ENCODE assay signal across 1 cellular context in the genomic region with DNA sequence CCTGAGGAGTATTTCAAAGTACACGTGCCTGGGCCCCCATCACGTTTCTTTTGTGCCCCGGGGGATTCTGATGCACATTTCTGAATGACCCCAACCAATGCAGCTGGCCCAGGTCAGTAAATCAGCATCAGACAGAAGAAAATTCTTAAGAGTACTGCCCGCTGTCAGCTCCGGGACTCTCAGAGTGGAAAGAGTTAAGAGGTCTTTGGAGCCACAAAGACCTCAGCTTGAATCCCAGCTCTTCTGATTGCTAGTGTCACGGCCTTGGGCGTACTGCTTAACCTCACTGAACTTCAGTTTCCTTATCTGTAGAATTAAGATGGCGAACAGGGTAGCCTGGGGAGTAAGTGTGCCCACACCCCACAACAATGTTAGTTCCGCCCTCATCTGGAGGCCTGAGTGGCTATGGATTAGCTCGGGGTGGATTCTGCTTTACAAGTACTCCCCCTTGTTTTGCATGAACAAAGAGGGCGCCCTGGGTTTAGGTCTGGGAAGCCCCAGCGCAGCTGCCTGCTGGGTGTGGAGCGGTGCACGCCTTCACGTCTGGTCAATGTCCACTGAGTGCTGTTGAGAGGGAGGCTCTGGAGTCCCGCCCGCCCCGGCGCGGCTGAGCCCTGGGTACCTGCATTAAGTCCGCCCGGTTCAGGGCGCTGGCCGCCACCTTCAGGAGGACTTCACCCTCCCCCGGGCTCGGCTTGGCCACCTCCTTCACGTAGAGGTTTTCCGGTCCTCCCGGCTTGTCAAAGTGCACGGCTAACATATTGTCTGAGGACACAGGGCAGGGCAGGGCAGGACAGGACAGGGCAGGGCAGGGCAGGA.
A peak's percentile ranks its signal among the peaks of the same experiment; 100 is the strongest.
TF ChIP-seq lines count a peak whose summit lies in the region.

No MANE protein-coding gene starts in this region.

TF ChIP-seq in K562, 482 proteins besides CTCF, POLR2A, EP300 and RAD21 (continues in another document):
- TF ChIP-seq TSC22D4 (tag; IDR thresholded peaks at IDR 0.05) (no peak), RBM34 (IDR thresholded peaks at IDR 0.05; ENCODE audit: borderline replicate concordance, insufficient read depth, low read length) (no peak), TEAD1 (CRISPR knock-in tag; IDR thresholded peaks at IDR 0.05) (0 out of 4 replicates have a peak, but pooled peaks of 1 of the 2 experiments have one; percentile 75), TOE1 (IDR thresholded peaks at IDR 0.05; ENCODE audit: borderline replicate concordance) (no peak), TOE1 (CRISPR knock-in tag; IDR thresholded peaks at IDR 0.05; ENCODE audit: borderline replicate concordance, low read depth) (no peak), ZBTB8A (IDR thresholded peaks at IDR 0.05; ENCODE audit: partially characterized antibody) (no peak), FOXM1 (IDR thresholded peaks at IDR 0.05; ENCODE audit: low read depth) (no peak), FOXM1 (CRISPR knock-in tag; IDR thresholded peaks at IDR 0.05; ENCODE audit: low read depth) (no peak), ZBTB1 (CRISPR knock-in tag; IDR thresholded peaks at IDR 0.05; ENCODE audit: borderline replicate concordance, low read depth) (peak; percentile 84; the same call in 1 of the 2 replicates), ZFP30 (CRISPR knock-in tag; IDR thresholded peaks at IDR 0.05; ENCODE audit: borderline replicate concordance) (no peak), CAMTA2 (CRISPR knock-in tag; conservative IDR thresholded peaks at IDR 0.05) (no peak), TRIM24 (IDR thresholded peaks at IDR 0.05) (no peak), ADNP (tag; IDR thresholded peaks at IDR 0.05) (no peak), SOX6 (IDR thresholded peaks at IDR 0.05) (peak; percentile 71), PURB (CRISPR knock-in tag; IDR thresholded peaks at IDR 0.05; ENCODE audit: low read depth) (0 out of 2 replicates have a peak, but pooled peaks have one; percentile 72), TEAD4 (IDR thresholded peaks at IDR 0.05; ENCODE audit: low read length) (peak; percentile 36), TEAD4 (CRISPR knock-in tag; IDR thresholded peaks at IDR 0.05; ENCODE audit: borderline replicate concordance) (no peak), BCOR (IDR thresholded peaks at IDR 0.05) (peak; percentile 7; the same call in 1 of the 2 replicates), HCFC1 (IDR thresholded peaks at IDR 0.05; ENCODE audit: low read depth, low read length) (no peak; the same call in 1 of the 2 replicates), NCOA1 (IDR thresholded peaks at IDR 0.05; ENCODE audit: low read depth) (no peak), OTX1 (CRISPR knock-in tag; IDR thresholded peaks at IDR 0.05) (no peak), ZNF79 (CRISPR knock-in tag; IDR thresholded peaks at IDR 0.05; ENCODE audit: low read depth) (no peak), ZNF766 (CRISPR knock-in tag; conservative IDR thresholded peaks at IDR 0.05) (peak; percentile 45; the same call in 1 of the 2 replicates), SIN3A (IDR thresholded peaks at IDR 0.05; ENCODE audit: borderline replicate concordance in 2 of 2, control insufficient read depth in 1 of 2, low read depth in 2 of 2, low read length in 2 of 2) (0 out of 4 replicates have a peak, but pooled peaks of 1 of the 2 experiments have one; percentile 3), MYC (IDR thresholded peaks at IDR 0.05; ENCODE audit: low read depth, low read length) (peak; percentile 52), MYC (CRISPR knock-in tag; IDR thresholded peaks at IDR 0.05; ENCODE audit: borderline replicate concordance, low read depth) (0 out of 2 replicates have a peak, but pooled peaks have one; percentile 46), PHB (CRISPR knock-in tag; IDR thresholded peaks at IDR 0.05) (no peak), ELF4 (CRISPR knock-in tag; IDR thresholded peaks at IDR 0.05) (no peak)
- TF ChIP-seq, protein P1, sequence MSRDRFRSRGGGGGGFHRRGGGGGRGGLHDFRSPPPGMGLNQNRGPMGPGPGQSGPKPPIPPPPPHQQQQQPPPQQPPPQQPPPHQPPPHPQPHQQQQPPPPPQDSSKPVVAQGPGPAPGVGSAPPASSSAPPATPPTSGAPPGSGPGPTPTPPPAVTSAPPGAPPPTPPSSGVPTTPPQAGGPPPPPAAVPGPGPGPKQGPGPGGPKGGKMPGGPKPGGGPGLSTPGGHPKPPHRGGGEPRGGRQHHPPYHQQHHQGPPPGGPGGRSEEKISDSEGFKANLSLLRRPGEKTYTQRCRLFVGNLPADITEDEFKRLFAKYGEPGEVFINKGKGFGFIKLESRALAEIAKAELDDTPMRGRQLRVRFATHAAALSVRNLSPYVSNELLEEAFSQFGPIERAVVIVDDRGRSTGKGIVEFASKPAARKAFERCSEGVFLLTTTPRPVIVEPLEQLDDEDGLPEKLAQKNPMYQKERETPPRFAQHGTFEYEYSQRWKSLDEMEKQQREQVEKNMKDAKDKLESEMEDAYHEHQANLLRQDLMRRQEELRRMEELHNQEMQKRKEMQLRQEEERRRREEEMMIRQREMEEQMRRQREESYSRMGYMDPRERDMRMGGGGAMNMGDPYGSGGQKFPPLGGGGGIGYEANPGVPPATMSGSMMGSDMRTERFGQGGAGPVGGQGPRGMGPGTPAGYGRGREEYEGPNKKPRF (IDR thresholded peaks at IDR 0.05; ENCODE audit: low read depth, low read length) = no peak
- TF ChIP-seq, protein P2, sequence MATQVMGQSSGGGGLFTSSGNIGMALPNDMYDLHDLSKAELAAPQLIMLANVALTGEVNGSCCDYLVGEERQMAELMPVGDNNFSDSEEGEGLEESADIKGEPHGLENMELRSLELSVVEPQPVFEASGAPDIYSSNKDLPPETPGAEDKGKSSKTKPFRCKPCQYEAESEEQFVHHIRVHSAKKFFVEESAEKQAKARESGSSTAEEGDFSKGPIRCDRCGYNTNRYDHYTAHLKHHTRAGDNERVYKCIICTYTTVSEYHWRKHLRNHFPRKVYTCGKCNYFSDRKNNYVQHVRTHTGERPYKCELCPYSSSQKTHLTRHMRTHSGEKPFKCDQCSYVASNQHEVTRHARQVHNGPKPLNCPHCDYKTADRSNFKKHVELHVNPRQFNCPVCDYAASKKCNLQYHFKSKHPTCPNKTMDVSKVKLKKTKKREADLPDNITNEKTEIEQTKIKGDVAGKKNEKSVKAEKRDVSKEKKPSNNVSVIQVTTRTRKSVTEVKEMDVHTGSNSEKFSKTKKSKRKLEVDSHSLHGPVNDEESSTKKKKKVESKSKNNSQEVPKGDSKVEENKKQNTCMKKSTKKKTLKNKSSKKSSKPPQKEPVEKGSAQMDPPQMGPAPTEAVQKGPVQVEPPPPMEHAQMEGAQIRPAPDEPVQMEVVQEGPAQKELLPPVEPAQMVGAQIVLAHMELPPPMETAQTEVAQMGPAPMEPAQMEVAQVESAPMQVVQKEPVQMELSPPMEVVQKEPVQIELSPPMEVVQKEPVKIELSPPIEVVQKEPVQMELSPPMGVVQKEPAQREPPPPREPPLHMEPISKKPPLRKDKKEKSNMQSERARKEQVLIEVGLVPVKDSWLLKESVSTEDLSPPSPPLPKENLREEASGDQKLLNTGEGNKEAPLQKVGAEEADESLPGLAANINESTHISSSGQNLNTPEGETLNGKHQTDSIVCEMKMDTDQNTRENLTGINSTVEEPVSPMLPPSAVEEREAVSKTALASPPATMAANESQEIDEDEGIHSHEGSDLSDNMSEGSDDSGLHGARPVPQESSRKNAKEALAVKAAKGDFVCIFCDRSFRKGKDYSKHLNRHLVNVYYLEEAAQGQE (CRISPR knock-in tag; IDR thresholded peaks at IDR 0.05; ENCODE audit: low read depth) = no peak
- TF ChIP-seq, protein P3, sequence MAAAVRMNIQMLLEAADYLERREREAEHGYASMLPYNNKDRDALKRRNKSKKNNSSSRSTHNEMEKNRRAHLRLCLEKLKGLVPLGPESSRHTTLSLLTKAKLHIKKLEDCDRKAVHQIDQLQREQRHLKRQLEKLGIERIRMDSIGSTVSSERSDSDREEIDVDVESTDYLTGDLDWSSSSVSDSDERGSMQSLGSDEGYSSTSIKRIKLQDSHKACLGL (CRISPR knock-in tag; IDR thresholded peaks at IDR 0.05; ENCODE audit: borderline replicate concordance, poor library complexity, severe bottlenecking) = no peak
- TF ChIP-seq, protein P4, sequence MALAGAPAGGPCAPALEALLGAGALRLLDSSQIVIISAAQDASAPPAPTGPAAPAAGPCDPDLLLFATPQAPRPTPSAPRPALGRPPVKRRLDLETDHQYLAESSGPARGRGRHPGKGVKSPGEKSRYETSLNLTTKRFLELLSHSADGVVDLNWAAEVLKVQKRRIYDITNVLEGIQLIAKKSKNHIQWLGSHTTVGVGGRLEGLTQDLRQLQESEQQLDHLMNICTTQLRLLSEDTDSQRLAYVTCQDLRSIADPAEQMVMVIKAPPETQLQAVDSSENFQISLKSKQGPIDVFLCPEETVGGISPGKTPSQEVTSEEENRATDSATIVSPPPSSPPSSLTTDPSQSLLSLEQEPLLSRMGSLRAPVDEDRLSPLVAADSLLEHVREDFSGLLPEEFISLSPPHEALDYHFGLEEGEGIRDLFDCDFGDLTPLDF (CRISPR knock-in tag; IDR thresholded peaks at IDR 0.05) = peak; percentile 70; the same call in 1 of the 2 replicates
- TF ChIP-seq, protein P5, sequence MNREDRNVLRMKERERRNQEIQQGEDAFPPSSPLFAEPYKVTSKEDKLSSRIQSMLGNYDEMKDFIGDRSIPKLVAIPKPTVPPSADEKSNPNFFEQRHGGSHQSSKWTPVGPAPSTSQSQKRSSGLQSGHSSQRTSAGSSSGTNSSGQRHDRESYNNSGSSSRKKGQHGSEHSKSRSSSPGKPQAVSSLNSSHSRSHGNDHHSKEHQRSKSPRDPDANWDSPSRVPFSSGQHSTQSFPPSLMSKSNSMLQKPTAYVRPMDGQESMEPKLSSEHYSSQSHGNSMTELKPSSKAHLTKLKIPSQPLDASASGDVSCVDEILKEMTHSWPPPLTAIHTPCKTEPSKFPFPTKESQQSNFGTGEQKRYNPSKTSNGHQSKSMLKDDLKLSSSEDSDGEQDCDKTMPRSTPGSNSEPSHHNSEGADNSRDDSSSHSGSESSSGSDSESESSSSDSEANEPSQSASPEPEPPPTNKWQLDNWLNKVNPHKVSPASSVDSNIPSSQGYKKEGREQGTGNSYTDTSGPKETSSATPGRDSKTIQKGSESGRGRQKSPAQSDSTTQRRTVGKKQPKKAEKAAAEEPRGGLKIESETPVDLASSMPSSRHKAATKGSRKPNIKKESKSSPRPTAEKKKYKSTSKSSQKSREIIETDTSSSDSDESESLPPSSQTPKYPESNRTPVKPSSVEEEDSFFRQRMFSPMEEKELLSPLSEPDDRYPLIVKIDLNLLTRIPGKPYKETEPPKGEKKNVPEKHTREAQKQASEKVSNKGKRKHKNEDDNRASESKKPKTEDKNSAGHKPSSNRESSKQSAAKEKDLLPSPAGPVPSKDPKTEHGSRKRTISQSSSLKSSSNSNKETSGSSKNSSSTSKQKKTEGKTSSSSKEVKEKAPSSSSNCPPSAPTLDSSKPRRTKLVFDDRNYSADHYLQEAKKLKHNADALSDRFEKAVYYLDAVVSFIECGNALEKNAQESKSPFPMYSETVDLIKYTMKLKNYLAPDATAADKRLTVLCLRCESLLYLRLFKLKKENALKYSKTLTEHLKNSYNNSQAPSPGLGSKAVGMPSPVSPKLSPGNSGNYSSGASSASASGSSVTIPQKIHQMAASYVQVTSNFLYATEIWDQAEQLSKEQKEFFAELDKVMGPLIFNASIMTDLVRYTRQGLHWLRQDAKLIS (CRISPR knock-in tag; IDR thresholded peaks at IDR 0.05) = 0 out of 2 replicates have a peak, but pooled peaks have one; percentile 97
- TF ChIP-seq, protein P6, sequence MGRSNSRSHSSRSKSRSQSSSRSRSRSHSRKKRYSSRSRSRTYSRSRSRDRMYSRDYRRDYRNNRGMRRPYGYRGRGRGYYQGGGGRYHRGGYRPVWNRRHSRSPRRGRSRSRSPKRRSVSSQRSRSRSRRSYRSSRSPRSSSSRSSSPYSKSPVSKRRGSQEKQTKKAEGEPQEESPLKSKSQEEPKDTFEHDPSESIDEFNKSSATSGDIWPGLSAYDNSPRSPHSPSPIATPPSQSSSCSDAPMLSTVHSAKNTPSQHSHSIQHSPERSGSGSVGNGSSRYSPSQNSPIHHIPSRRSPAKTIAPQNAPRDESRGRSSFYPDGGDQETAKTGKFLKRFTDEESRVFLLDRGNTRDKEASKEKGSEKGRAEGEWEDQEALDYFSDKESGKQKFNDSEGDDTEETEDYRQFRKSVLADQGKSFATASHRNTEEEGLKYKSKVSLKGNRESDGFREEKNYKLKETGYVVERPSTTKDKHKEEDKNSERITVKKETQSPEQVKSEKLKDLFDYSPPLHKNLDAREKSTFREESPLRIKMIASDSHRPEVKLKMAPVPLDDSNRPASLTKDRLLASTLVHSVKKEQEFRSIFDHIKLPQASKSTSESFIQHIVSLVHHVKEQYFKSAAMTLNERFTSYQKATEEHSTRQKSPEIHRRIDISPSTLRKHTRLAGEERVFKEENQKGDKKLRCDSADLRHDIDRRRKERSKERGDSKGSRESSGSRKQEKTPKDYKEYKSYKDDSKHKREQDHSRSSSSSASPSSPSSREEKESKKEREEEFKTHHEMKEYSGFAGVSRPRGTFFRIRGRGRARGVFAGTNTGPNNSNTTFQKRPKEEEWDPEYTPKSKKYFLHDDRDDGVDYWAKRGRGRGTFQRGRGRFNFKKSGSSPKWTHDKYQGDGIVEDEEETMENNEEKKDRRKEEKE (IDR thresholded peaks at IDR 0.05; ENCODE audit: borderline replicate concordance in 1 of 2, control insufficient read depth in 1 of 2, low read depth in 2 of 2, low read length in 1 of 2) = no peak
- TF ChIP-seq, protein P7, sequence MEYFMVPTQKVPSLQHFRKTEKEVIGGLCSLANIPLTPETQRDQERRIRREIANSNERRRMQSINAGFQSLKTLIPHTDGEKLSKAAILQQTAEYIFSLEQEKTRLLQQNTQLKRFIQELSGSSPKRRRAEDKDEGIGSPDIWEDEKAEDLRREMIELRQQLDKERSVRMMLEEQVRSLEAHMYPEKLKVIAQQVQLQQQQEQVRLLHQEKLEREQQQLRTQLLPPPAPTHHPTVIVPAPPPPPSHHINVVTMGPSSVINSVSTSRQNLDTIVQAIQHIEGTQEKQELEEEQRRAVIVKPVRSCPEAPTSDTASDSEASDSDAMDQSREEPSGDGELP (CRISPR knock-in tag; IDR thresholded peaks at IDR 0.05; ENCODE audit: borderline replicate concordance) = peak; percentile 69; the same call in 1 of the 2 replicates
- TF ChIP-seq, protein P8, sequence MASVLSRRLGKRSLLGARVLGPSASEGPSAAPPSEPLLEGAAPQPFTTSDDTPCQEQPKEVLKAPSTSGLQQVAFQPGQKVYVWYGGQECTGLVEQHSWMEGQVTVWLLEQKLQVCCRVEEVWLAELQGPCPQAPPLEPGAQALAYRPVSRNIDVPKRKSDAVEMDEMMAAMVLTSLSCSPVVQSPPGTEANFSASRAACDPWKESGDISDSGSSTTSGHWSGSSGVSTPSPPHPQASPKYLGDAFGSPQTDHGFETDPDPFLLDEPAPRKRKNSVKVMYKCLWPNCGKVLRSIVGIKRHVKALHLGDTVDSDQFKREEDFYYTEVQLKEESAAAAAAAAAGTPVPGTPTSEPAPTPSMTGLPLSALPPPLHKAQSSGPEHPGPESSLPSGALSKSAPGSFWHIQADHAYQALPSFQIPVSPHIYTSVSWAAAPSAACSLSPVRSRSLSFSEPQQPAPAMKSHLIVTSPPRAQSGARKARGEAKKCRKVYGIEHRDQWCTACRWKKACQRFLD (CRISPR knock-in tag; IDR thresholded peaks at IDR 0.05) = peak; percentile 72
